In genomic region chr1:150235852-150236613, GRCh38 we compare ENCODE assay signal across 8 cellular contexts. TPM values are rescaled to one million over a fixed set of nuclear protein-coding genes. Genes with fewer than 3 reads are reported as not detected.
DNase-seq lines count a peak whose midpoint lies in the region; ATAC-seq, FAIRE-seq and TF ChIP-seq lines count a peak whose summit lies in the region.

Gene ANP32E, minus strand, starts transcription at chr1:150236112. Its CDS starts 326 bp downstream, at chr1:150235786.

- H3K4me1 ChIP-seq in small intestine (ENCODE audit: control insufficient read depth in 2 of 2, insufficient read depth in 1 of 2, low read depth in 1 of 2, low read length in 1 of 2): no peaks in the 10 kb centered on the region

- DNase-seq in AG08395 (ENCODE audit: low spot score): peak; percentile 99
- peak; percentile 99 for DNase-seq in NCI-H2227 treated with DMSO at 0.1 percent for 48 hours (lab: John Stamatoyannopoulos, UW)
- peak; percentile 99 for DNase-seq in bronchial epithelial cell (ENCODE audit: low read depth)
- DNase-seq in iPS-NIHi11 (ENCODE audit: low spot score): peak; percentile 98
- DNase-seq in small intestine: peak; percentile 100

- H3K4me3 ChIP-seq in WI38 (ENCODE audit: low read depth, low read length): peak within 1 kb of the TSS; percentile 76
- peak within 1 kb of the TSS; percentile 66 for H3K4me3 ChIP-seq in bronchial epithelial cell (ENCODE audit: low read depth, low read length)
- H3K4me3 ChIP-seq in small intestine (ENCODE audit: low read depth in 1 of 2, low read length in 2 of 2): peak within 1 kb of the TSS; percentile 84 to 93

- TF ChIP-seq CTCF in WI38 (IDR thresholded peaks at IDR 0.05; ENCODE audit: low read depth, low read length) (no peak), bronchial epithelial cell (IDR thresholded peaks at IDR 0.05; ENCODE audit: insufficient read depth, low read length, severe bottlenecking) (no peak)

- ATAC-seq in GM18909 (IDR thresholded peaks at IDR 0.05; ENCODE audit: poor library complexity, unreplicated experiment) (peak; percentile 84), HG03175 (IDR thresholded peaks at IDR 0.05; ENCODE audit: unreplicated experiment) (peak; percentile 85)

- 0 to 2% (median 0%) methylated on average over 33 of the region's 33 CpGs for WGBS in small intestine, 3 donors

- H3K27ac ChIP-seq in small intestine (ENCODE audit: low read depth in 1 of 2, low read length in 1 of 2): peak within 1 kb of the TSS; percentile 89 to 96

- no peak for FAIRE-seq in bronchial epithelial cell (lab: Jason Lieb, UNC)
- FAIRE-seq in small intestine (lab: Jason Lieb, UNC): no peak

- H3K9me3 ChIP-seq in small intestine (ENCODE audit: control insufficient read depth, low read depth): no peaks in the 10 kb centered on the region

- H3K27me3 ChIP-seq in bronchial epithelial cell (ENCODE audit: control insufficient read depth, insufficient read depth, low read length) (no peaks in the 10 kb centered on the region), small intestine (ENCODE audit: control insufficient read depth in 2 of 2, insufficient read depth in 2 of 2, low read length in 2 of 2) (no peaks in the 10 kb centered on the region)

- H3K36me3 ChIP-seq in bronchial epithelial cell (ENCODE audit: control insufficient read depth, insufficient read depth, low read length): no peaks in the 10 kb centered on the region
- H3K36me3 ChIP-seq in small intestine (ENCODE audit: control insufficient read depth in 2 of 2, insufficient read depth in 2 of 2, low read length in 2 of 2): no peaks in the 10 kb centered on the region

RNA-seq across cellular contexts. Expression of gene ANP32E, which starts in this region (rescaled TPM):
- total RNA-seq in bronchial epithelial cell: 7.9 and 10.6 TPM in 2 replicates
- 10 to 100 TPM; 13.2 to 45.1 (median 16.1) TPM for polyA plus RNA-seq in small intestine

Comparison
In these comparisons a context has a peak if more than half of its experiments do, and no peak if none do; other contexts are left out.
1. Peak in every context shown above with its lines: DNase-seq, ATAC-seq, H3K4me3 ChIP-seq and H3K27ac ChIP-seq.